In the genomic region with DNA sequence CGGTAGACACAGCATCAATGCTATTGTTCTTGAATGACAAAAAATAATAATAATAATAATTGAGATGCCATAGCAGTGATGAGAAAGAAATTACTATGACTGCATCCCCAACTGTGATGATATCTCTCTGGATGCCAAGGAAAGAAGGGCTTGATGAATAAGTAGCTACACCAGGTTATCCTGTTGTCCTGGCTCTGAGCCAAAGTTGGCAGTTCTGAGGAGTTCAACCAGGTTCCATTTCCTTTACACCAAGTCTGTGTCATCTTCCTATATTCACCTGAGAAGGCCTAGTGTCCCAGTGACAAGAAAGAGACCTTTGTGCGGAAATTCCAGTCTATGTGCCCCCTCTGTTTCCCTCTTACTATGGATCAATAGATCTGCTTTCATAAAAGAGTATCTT, we compare ENCODE assay signal across 19 cellular contexts. TPM values are rescaled to one million over a fixed set of nuclear protein-coding genes. Genes with fewer than 3 reads are reported as not detected.
DNase-seq lines count a peak whose midpoint lies in the region; ATAC-seq and TF ChIP-seq lines count a peak whose summit lies in the region.
"Had no signal": no experiment of that assay in that cellular context is flagged by ENCODE, and none has a peak within 500 bp of the region (broad histone marks: within the 10 kb centered on the region; RNA-seq: fewer than 3 reads in every experiment).

No MANE protein-coding gene starts in this region.

- H3K9me3 ChIP-seq in PC-3 (ENCODE audit: low read length) (no peaks in the 10 kb centered on the region), muscle layer of colon (ENCODE audit: low read length) (no peaks in the 10 kb centered on the region)
- H3K9me3 ChIP-seq: Caco-2, SJSA1 had no signal

- POLR2A ChIA-PET in PC-3 (lab: Charles Lee; ENCODE audit: unreplicated experiment) = no interaction called here

- BruUV-seq in PC-3 (replicated peaks; lab: Mats Ljungman, UMichigan) = no TSS peak

- H3K9ac ChIP-seq in PC-3 (ENCODE audit: low read length) (no peak overlapping the region), muscle layer of colon (ENCODE audit: low read length) (no peak overlapping the region)

- TF ChIP-seq CTCF in PC-3 (conservative IDR thresholded peaks at IDR 0.05; ENCODE audit: low read depth, low read length) = no peak

- H4K20me1 ChIP-seq in PC-3 (ENCODE audit: low read length) = no peaks in the 10 kb centered on the region

- no peaks in the 10 kb centered on the region for H3K9me2 ChIP-seq in PC-3 (replicated peaks; ENCODE audit: low read length)

- no peak overlapping the region for H3K4me3 Mint-ChIP-seq in stimulated activated naive CD8-positive, alpha-beta T cell treated with anti-CD3 and anti-CD28 coated beads, Interleukin-15, Interleukin-2, amounts not matched to agents 100 ng/mL and 50 ng/mL, for 24 hours
- no peak overlapping the region for H3K4me3 Mint-ChIP-seq in stimulated activated naive CD8-positive, alpha-beta T cell treated with anti-CD3 and anti-CD28 coated beads, Interleukin-15, amount 100 ng/mL, for 72 hours
- no peak overlapping the region for H3K4me3 Mint-ChIP-seq in activated T-cell treated with anti-CD3 and anti-CD28 coated beads, Interleukin-2, amount 50 U/mL, for 24 hours
- H3K4me3 Mint-ChIP-seq: type B pancreatic cell had no signal

- H3K9me3 Mint-ChIP-seq in stimulated activated naive CD8-positive, alpha-beta T cell treated with anti-CD3 and anti-CD28 coated beads, Interleukin-15, Interleukin-2, amounts not matched to agents 100 ng/mL and 50 ng/mL, for 24 hours = no peaks in the 10 kb centered on the region
- no peaks in the 10 kb centered on the region for H3K9me3 Mint-ChIP-seq in stimulated activated naive CD8-positive, alpha-beta T cell treated with anti-CD3 and anti-CD28 coated beads, Interleukin-15, amount 100 ng/mL, for 72 hours
- peaks cover 2% of the 10 kb centered on the region for H3K9me3 Mint-ChIP-seq in activated T-cell treated with anti-CD3 and anti-CD28 coated beads, Interleukin-2, amount 50 U/mL, for 24 hours

- H3K36me3 ChIP-seq in PC-3 (ENCODE audit: low read depth, low read length) = no peaks in the 10 kb centered on the region
- no peaks in the 10 kb centered on the region for H3K36me3 ChIP-seq in muscle layer of colon (ENCODE audit: insufficient read depth, low read length)
- H3K36me3 ChIP-seq: Peyer's patch, SJSA1 had no signal

- ATAC-seq in stimulated activated naive CD8-positive, alpha-beta T cell treated with anti-CD3 and anti-CD28 coated beads, Interleukin-15, amount 100 ng/mL, for 72 hours = no peak
- ATAC-seq in PC-3 (no peak), GM18502 (IDR thresholded peaks at IDR 0.05; ENCODE audit: poor library complexity, unreplicated experiment) (no peak)

- no peak overlapping the region for H3K27ac ChIP-seq in PC-3 (ENCODE audit: low read length)
- H3K27ac ChIP-seq in muscle layer of colon (ENCODE audit: low read depth, low read length) = peak overlapping the region; percentile 82
- H3K27ac ChIP-seq: SJSA1 had no signal

- no peaks in the 10 kb centered on the region for H3K27me3 ChIP-seq in PC-3 (ENCODE audit: low read length)
- no peaks in the 10 kb centered on the region for H3K27me3 ChIP-seq in muscle layer of colon (ENCODE audit: control insufficient read depth in 1 of 2, insufficient read depth in 2 of 2, low read length in 2 of 2)
- H3K27me3 ChIP-seq: Peyer's patch, SJSA1 had no signal

- H3K27me3 Mint-ChIP-seq in stimulated activated naive CD8-positive, alpha-beta T cell treated with anti-CD3 and anti-CD28 coated beads, Interleukin-15, Interleukin-2, amounts not matched to agents 100 ng/mL and 50 ng/mL, for 24 hours = peaks cover 24% of the 10 kb centered on the region
- H3K27me3 Mint-ChIP-seq in stimulated activated naive CD8-positive, alpha-beta T cell treated with anti-CD3 and anti-CD28 coated beads, Interleukin-15, amount 100 ng/mL, for 72 hours = peaks cover 7% of the 10 kb centered on the region
- peaks cover 23% of the 10 kb centered on the region for H3K27me3 Mint-ChIP-seq in activated T-cell treated with anti-CD3 and anti-CD28 coated beads, Interleukin-2, amount 50 U/mL, for 24 hours
- H3K27me3 Mint-ChIP-seq: type B pancreatic cell had no signal

- no peak overlapping the region for H3K4me3 ChIP-seq in PC-3 (ENCODE audit: low read length)
- no peak overlapping the region for H3K4me3 ChIP-seq in muscle layer of colon (ENCODE audit: low read depth in 1 of 2, low read length in 2 of 2)
- H3K4me3 ChIP-seq: Peyer's patch, SJSA1 had no signal

- H3K36me3 Mint-ChIP-seq in stimulated activated naive CD8-positive, alpha-beta T cell treated with anti-CD3 and anti-CD28 coated beads, Interleukin-15, Interleukin-2, amounts not matched to agents 100 ng/mL and 50 ng/mL, for 24 hours (ENCODE audit: low read depth) = no peaks in the 10 kb centered on the region
- H3K36me3 Mint-ChIP-seq in activated T-cell treated with anti-CD3 and anti-CD28 coated beads, Interleukin-2, amount 50 U/mL, for 24 hours (ENCODE audit: low read depth) = peaks cover 2% of the 10 kb centered on the region
- H3K36me3 Mint-ChIP-seq: type B pancreatic cell had no signal

- H3K79me2 ChIP-seq in PC-3 (ENCODE audit: low read length) = peaks cover 15% of the 10 kb centered on the region

- no peak overlapping the region for H2AFZ ChIP-seq in PC-3 (ENCODE audit: low read length)

- no peaks in the 10 kb centered on the region; the same call in 1 of the 2 replicates for H3K4me1 ChIP-seq in PC-3 (ENCODE audit: insufficient read depth, low read length)
- peaks cover 16% of the 10 kb centered on the region for H3K4me1 ChIP-seq in muscle layer of colon (ENCODE audit: insufficient read depth, low read length)
- H3K4me1 ChIP-seq: Caco-2 had no signal

- H3K4me2 ChIP-seq in PC-3 (ENCODE audit: low read length) = no peak overlapping the region

- peaks cover 45% of the 10 kb centered on the region for H3K4me1 Mint-ChIP-seq in stimulated activated naive CD8-positive, alpha-beta T cell treated with anti-CD3 and anti-CD28 coated beads, Interleukin-15, Interleukin-2, amounts not matched to agents 100 ng/mL and 50 ng/mL, for 24 hours (ENCODE audit: low read depth)
- peaks cover 33% of the 10 kb centered on the region for H3K4me1 Mint-ChIP-seq in stimulated activated naive CD8-positive, alpha-beta T cell treated with anti-CD3 and anti-CD28 coated beads, Interleukin-15, amount 100 ng/mL, for 72 hours
- peaks cover 50% of the 10 kb centered on the region for H3K4me1 Mint-ChIP-seq in activated T-cell treated with anti-CD3 and anti-CD28 coated beads, Interleukin-2, amount 50 U/mL, for 24 hours (ENCODE audit: low read depth)

- intact Hi-C loops in PC-3 (cut with micrococcal nuclease) = no loop called here

- DNase-seq in stimulated activated naive CD8-positive, alpha-beta T cell treated with anti-CD3 and anti-CD28 coated beads, Interleukin-15, amount 100 ng/mL, for 72 hours = no peak
- DNase-seq in PC-3 = peak; percentile 24
- DNase-seq in cerebellar cortex (ENCODE audit: low spot score) = no peak
- DNase-seq in activated T-cell treated with anti-CD3 and anti-CD28 coated beads, Interleukin-2, amount 50 U/mL, for 24 hours = no peak
- DNase-seq: activated gamma-delta T cell treated with Interleukin-2 at 50 U/mL for 16 hours; anterior cingulate cortex; Caco-2; central memory CD4-positive, alpha-beta T cell; erythroblast; HCEC 1CT; NCI-H526 treated with DMSO at 0.1 percent for 48 hours; Peyer's patch; stimulated activated CD4-positive, alpha-beta T cell treated with anti-CD3 and anti-CD28 coated beads, Interleukin-2, amount 100 ng/mL, for 24 hours; stimulated activated naive CD4-positive, alpha-beta T cell treated with Interleukin-2 at 50 U/mL for 16 hours had no signal

- CTCF ChIA-PET in PC-3 (lab: Charles Lee) = no interaction called here

- peak overlapping the region; percentile 90 for H3K27ac Mint-ChIP-seq in stimulated activated naive CD8-positive, alpha-beta T cell treated with anti-CD3 and anti-CD28 coated beads, Interleukin-15, Interleukin-2, amounts not matched to agents 100 ng/mL and 50 ng/mL, for 24 hours
- H3K27ac Mint-ChIP-seq in stimulated activated naive CD8-positive, alpha-beta T cell treated with anti-CD3 and anti-CD28 coated beads, Interleukin-15, amount 100 ng/mL, for 72 hours = no peak overlapping the region
- no peak overlapping the region for H3K27ac Mint-ChIP-seq in activated T-cell treated with anti-CD3 and anti-CD28 coated beads, Interleukin-2, amount 50 U/mL, for 24 hours
- H3K27ac Mint-ChIP-seq: type B pancreatic cell had no signal

- H3F3A ChIP-seq in PC-3 (ENCODE audit: low read length, unreplicated experiment) = no peaks in the 10 kb centered on the region

RNA-seq across cellular contexts. Expression of a gene that starts 3.4 kb away (rescaled TPM):
- total RNA-seq in PC-3 (2014; rRNA removed) = 3.9 and 4.3 TPM in 2 replicates
